ENCODE assay signal across 19 cellular contexts in genomic region chr20:63765918-63766317, GRCh38. TPM values are rescaled to one million over a fixed set of nuclear protein-coding genes. Genes with fewer than 3 reads are reported as not detected.
DNase-seq lines count a peak whose midpoint lies in the region; ATAC-seq and TF ChIP-seq lines count a peak whose summit lies in the region.
"Had no signal": no experiment of that assay in that cellular context is flagged by ENCODE, and none has a peak within 500 bp of the region (broad histone marks: within the 10 kb centered on the region; RNA-seq: fewer than 3 reads in every experiment).

No MANE protein-coding gene starts in this region.

- no peak for TF ChIP-seq CTCF in right atrium auricular region (IDR thresholded peaks at IDR 0.05)
- no peak for TF ChIP-seq CTCF in glutamatergic neuron (IDR thresholded peaks at IDR 0.05; ENCODE audit: partially characterized antibody, unreplicated experiment)
- no peak for TF ChIP-seq CTCF in osteoblast (IDR thresholded peaks at IDR 0.05; ENCODE audit: extremely low read depth, low read depth, low read length)
- no peak for TF ChIP-seq CTCF in gastrocnemius medialis (IDR thresholded peaks at IDR 0.05 in 4 of 5, conservative IDR thresholded peaks at IDR 0.05 in 1 of 5)

- H3K4me1 Mint-ChIP-seq in glutamatergic neuron (ENCODE audit: low read depth, unreplicated experiment), result peaks cover 30% of the 10 kb centered on the region
- H3K4me1 Mint-ChIP-seq: B cell had no signal

- WGBS in right cardiac atrium, result 90% methylated on average over 9 of the region's 9 CpGs

- H3K4me1 ChIP-seq in right cardiac atrium (ENCODE audit: control insufficient read depth, insufficient read depth, low read length), result peaks cover 6% of the 10 kb centered on the region
- H3K4me1 ChIP-seq in right atrium auricular region, result peaks cover 0 to 5% of the 10 kb centered on the region in 2 donors
- H3K4me1 ChIP-seq in osteoblast (ENCODE audit: insufficient read depth, low read length), result no peaks in the 10 kb centered on the region
- H3K4me1 ChIP-seq in gastrocnemius medialis, result peaks cover 0 to 6% of the 10 kb centered on the region in 2 donors
- H3K4me1 ChIP-seq: A549, Caco-2 had no signal

- H3K27me3 ChIP-seq in right cardiac atrium (ENCODE audit: control insufficient read depth, insufficient read depth), result no peaks in the 10 kb centered on the region
- H3K27me3 ChIP-seq in right atrium auricular region, result no peaks in the 10 kb centered on the region
- H3K27me3 ChIP-seq in osteoblast (ENCODE audit: insufficient read depth, low read length), result peaks cover 4% of the 10 kb centered on the region
- no peaks in the 10 kb centered on the region for H3K27me3 ChIP-seq in gastrocnemius medialis
- H3K27me3 ChIP-seq: BLaER1 treated with 17β-estradiol and CSF1 and Interleukin-3, amounts not matched to agents 10 nM and 100 nM had no signal

- no peak for TF ChIP-seq POLR2A in gastrocnemius medialis (IDR thresholded peaks at IDR 0.05)

- peaks cover 41% of the 10 kb centered on the region for H3K36me3 ChIP-seq in right atrium auricular region
- no peaks in the 10 kb centered on the region for H3K36me3 ChIP-seq in osteoblast (ENCODE audit: insufficient read depth, low read length)
- H3K36me3 ChIP-seq in gastrocnemius medialis, result no peaks in the 10 kb centered on the region

- no peak overlapping the region for H3K27ac ChIP-seq in right cardiac atrium (ENCODE audit: low read length)
- H3K27ac ChIP-seq in right atrium auricular region, result no peak overlapping the region
- H3K27ac ChIP-seq in osteoblast (ENCODE audit: low read depth, low read length), result no peak overlapping the region
- no peak overlapping the region for H3K27ac ChIP-seq in gastrocnemius medialis
- H3K27ac ChIP-seq: 22Rv1; A549; BLaER1 treated with 17β-estradiol and CSF1 and Interleukin-3, amounts not matched to agents 10 nM and 100 nM; C4-2B had no signal

- peaks cover 22% of the 10 kb centered on the region for H3K36me3 Mint-ChIP-seq in glutamatergic neuron (ENCODE audit: unreplicated experiment)
- H3K36me3 Mint-ChIP-seq: CD8-positive, alpha-beta T cell had no signal

- H3K4me3 Mint-ChIP-seq in glutamatergic neuron (ENCODE audit: unreplicated experiment), result peak overlapping the region; percentile 59
- H3K4me3 Mint-ChIP-seq: B cell; CD4-positive, alpha-beta T cell; CD8-positive, alpha-beta T cell had no signal

- DNase-seq in right cardiac atrium, result peak in 2 of 3 donors; percentile 31 to 42
- DNase-seq in right atrium auricular region (ENCODE audit: low spot score), result no peak
- DNase-seq in glutamatergic neuron, result no peak
- DNase-seq in osteoblast (ENCODE audit: insufficient read length, low spot score, missing footprints), result peak; percentile 41
- peak in 1 of 2 donors; percentile 51 for DNase-seq in gastrocnemius medialis
- no peak for DNase-seq in SK-N-DZ (ENCODE audit: low spot score)
- DNase-seq in activated CD4-positive, alpha-beta T cell treated with anti-CD3 and anti-CD28 coated beads for 4 hours, result no peak
- DNase-seq: AML-193; Caco-2; Calu3; CD4-positive, alpha-beta T cell; CD8-positive, alpha-beta T cell; DMS79 treated with DMSO at 0.1 percent for 48 hours; GF-D8 had no signal

- H3K27ac Mint-ChIP-seq in glutamatergic neuron (ENCODE audit: unreplicated experiment), result peak overlapping the region; percentile 77
- H3K27ac Mint-ChIP-seq: B cell; CD4-positive, alpha-beta T cell; CD8-positive, alpha-beta T cell had no signal

- in situ Hi-C loops in gastrocnemius medialis (cut with MboI; ENCODE audit: low sequenced_read_pairs in 4 of 4), result no loop called here

- H3K4me3 ChIP-seq in right cardiac atrium (ENCODE audit: low read length), result no peak overlapping the region
- H3K4me3 ChIP-seq in right atrium auricular region, result no peak overlapping the region
- no peak overlapping the region for H3K4me3 ChIP-seq in osteoblast (ENCODE audit: insufficient read depth, low read length)
- H3K4me3 ChIP-seq in gastrocnemius medialis, result no peak overlapping the region
- H3K4me3 ChIP-seq: A549; BLaER1 treated with 17β-estradiol and CSF1 and Interleukin-3, amounts not matched to agents 10 nM and 100 nM had no signal

- no peaks in the 10 kb centered on the region for H3K9me3 ChIP-seq in right cardiac atrium (ENCODE audit: control insufficient read depth, low read length)
- H3K9me3 ChIP-seq in right atrium auricular region, result no peaks in the 10 kb centered on the region
- H3K9me3 ChIP-seq in osteoblast (ENCODE audit: low read depth, low read length), result no peaks in the 10 kb centered on the region
- no peaks in the 10 kb centered on the region for H3K9me3 ChIP-seq in gastrocnemius medialis
- H3K9me3 ChIP-seq: A549; BLaER1 treated with 17β-estradiol and CSF1 and Interleukin-3, amounts not matched to agents 10 nM and 100 nM; Caco-2 had no signal

- no peaks in the 10 kb centered on the region for H3K79me2 ChIP-seq in osteoblast (ENCODE audit: insufficient read depth, low read length)

- no peak overlapping the region for H3K4me2 ChIP-seq in osteoblast (ENCODE audit: insufficient read depth, low read length)
- H3K4me2 ChIP-seq: A549; BLaER1 treated with 17β-estradiol and CSF1 and Interleukin-3, amounts not matched to agents 10 nM and 100 nM had no signal

- intact Hi-C loops in right cardiac atrium (cut with DNase I) (no loop called here), gastrocnemius medialis (cut with DNase I; ENCODE audit: low total_unique reads) (no loop called here)

- peaks cover 28% of the 10 kb centered on the region for H3K9me3 Mint-ChIP-seq in glutamatergic neuron (ENCODE audit: unreplicated experiment)
- H3K9me3 Mint-ChIP-seq: CD4-positive, alpha-beta T cell; CD8-positive, alpha-beta T cell had no signal

- no peak overlapping the region for H2AFZ ChIP-seq in osteoblast (ENCODE audit: low read length)

- ATAC-seq in right cardiac atrium (no peak), gastrocnemius medialis (peak; percentile 59 to 78)
- ATAC-seq: A549; CD8-positive, alpha-beta T cell had no signal

- no peaks in the 10 kb centered on the region for H4K20me1 ChIP-seq in osteoblast (ENCODE audit: insufficient read depth, low read length)

- H3K27me3 Mint-ChIP-seq in glutamatergic neuron (ENCODE audit: unreplicated experiment), result peaks cover 27% of the 10 kb centered on the region
- H3K27me3 Mint-ChIP-seq: CD4-positive, alpha-beta T cell had no signal

RNA-seq across cellular contexts. Expression of gene SLC2A4RG, which starts 26.3 kb away (rescaled TPM):
- total RNA-seq in right cardiac atrium, result 10 to 100 TPM; 42.7 to 69.1 (median 50.1) TPM
- 39.2 TPM for polyA plus RNA-seq in right cardiac atrium
- total RNA-seq in right atrium auricular region, result 10 to 100 TPM; 30.1 to 30.7 TPM
- total RNA-seq in glutamatergic neuron (ENCODE audit: unreplicated experiment), result 47.9 TPM
- 27.5 and 29.5 TPM in 2 replicates for total RNA-seq in osteoblast
- 10 to 100 TPM; 26.0 to 58.7 (median 39.1) TPM for total RNA-seq in gastrocnemius medialis
- 50.4 and 67.1 TPM in 2 replicates for polyA plus RNA-seq in SK-N-DZ (2014; cell fraction: cytosol; rRNA removed)
- polyA plus RNA-seq in SK-N-DZ (2014; cell fraction: nucleus; rRNA removed), result 316 and 353 TPM in 2 replicates

RNA-seq across cellular contexts. Expression of gene LIME1, which starts 29.5 kb away (rescaled TPM):
- total RNA-seq in right cardiac atrium, result 1 to 10 TPM; 2.1 to 2.9 (median 2.7) TPM
- 2.7 TPM for polyA plus RNA-seq in right cardiac atrium
- total RNA-seq in right atrium auricular region, result 1 to 10 TPM; 2.4 to 2.5 TPM
- total RNA-seq in glutamatergic neuron (ENCODE audit: unreplicated experiment), result 16.6 TPM
- 1.8 and 2.9 TPM in 2 replicates for total RNA-seq in osteoblast
- total RNA-seq in gastrocnemius medialis, result 1 to 10 TPM; 2.0 to 6.3 (median 4.1) TPM
- polyA plus RNA-seq in SK-N-DZ (2014; cell fraction: cytosol; rRNA removed), result 22.8 and 33.6 TPM in 2 replicates
- polyA plus RNA-seq in SK-N-DZ (2014; cell fraction: nucleus; rRNA removed), result 394 and 517 TPM in 2 replicates

RNA-seq across cellular contexts. Expression of gene ZGPAT, which starts 58.1 kb away (rescaled TPM):
- total RNA-seq in right cardiac atrium (10 to 100 TPM; 14.5 to 19.6 (median 16.8) TPM), right atrium auricular region (10 to 100 TPM; 11.9 to 15.1 TPM), glutamatergic neuron (ENCODE audit: unreplicated experiment) (41.5 TPM), osteoblast (15.6 and 18.8 TPM in 2 replicates), gastrocnemius medialis (10 to 100 TPM; 13.4 to 20.8 (median 15.5) TPM)
- 29.5 TPM for polyA plus RNA-seq in right cardiac atrium
- 22.1 and 62.6 TPM in 2 replicates for polyA plus RNA-seq in SK-N-DZ (2014; cell fraction: cytosol; rRNA removed)
- polyA plus RNA-seq in SK-N-DZ (2014; cell fraction: nucleus; rRNA removed), result 151 and 241 TPM in 2 replicates

RNA-seq across cellular contexts. Expression of gene ARFRP1, which starts 58.1 kb away (rescaled TPM):
- total RNA-seq in right cardiac atrium (10 to 100 TPM; 40.1 to 49.7 (median 44.3) TPM), right atrium auricular region (10 to 100 TPM; 33.5 to 39.4 TPM), glutamatergic neuron (ENCODE audit: unreplicated experiment) (51.9 TPM), osteoblast (21.7 and 23.0 TPM in 2 replicates), gastrocnemius medialis (10 to 100 TPM; 26.9 to 35.1 (median 27.8) TPM)
- 38.7 TPM for polyA plus RNA-seq in right cardiac atrium
- polyA plus RNA-seq in SK-N-DZ (2014; cell fraction: cytosol; rRNA removed), result 72.1 and 74.1 TPM in 2 replicates
- 137 and 172 TPM in 2 replicates for polyA plus RNA-seq in SK-N-DZ (2014; cell fraction: nucleus; rRNA removed)

Comparison
In these comparisons a context has a peak if more than half of its experiments do, and no peak if none do; other contexts are left out.
1. DNase-seq: peak in right cardiac atrium (2 of 3) and osteoblast (single experiment); none in right atrium auricular region (single experiment), glutamatergic neuron (single experiment), SK-N-DZ (single experiment) and activated CD4-positive, alpha-beta T cell treated with anti-CD3 and anti-CD28 coated beads for 4 hours (0 of 2).
2. ATAC-seq: peak in gastrocnemius medialis (2 of 2); none in right cardiac atrium (0 of 2).